ENCODE assay signal across 8 cellular contexts in the genomic region with DNA sequence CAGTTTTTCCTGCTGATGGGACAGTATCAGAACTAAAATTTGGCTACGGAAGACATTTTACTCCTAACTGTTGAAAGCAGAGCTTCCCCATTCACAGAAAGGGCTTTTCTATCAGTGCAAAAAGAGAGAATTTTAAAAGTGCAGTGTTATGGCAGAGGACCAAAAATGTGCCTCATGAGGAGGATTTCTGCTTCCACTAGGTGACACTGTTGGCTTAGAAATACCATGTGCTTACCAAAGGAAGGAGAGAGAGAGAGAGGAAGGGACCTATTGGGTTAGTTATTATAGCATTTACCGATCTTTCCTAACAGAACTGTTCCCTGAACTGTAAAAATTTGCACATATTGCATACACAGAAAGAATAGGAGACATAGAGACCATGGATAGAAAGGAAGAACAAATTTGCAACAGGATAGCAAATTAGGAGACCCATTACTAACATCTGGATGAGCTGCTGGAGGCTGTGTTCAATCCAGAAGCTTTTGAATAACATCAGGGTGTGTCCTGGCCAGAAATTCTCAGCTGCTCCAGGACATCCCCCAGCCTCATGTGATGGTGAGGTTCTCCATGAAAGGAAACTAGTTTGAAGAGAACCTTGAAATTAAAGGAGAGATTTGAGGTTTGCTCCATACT. TPM values are rescaled to one million over a fixed set of nuclear protein-coding genes. Genes with fewer than 3 reads are reported as not detected.
A peak's percentile ranks its signal among the peaks of the same experiment; 100 is the strongest.
DNase-seq lines count a peak whose midpoint lies in the region; ATAC-seq, FAIRE-seq and TF ChIP-seq lines count a peak whose summit lies in the region.
"Not testable (repeated sequence)": the region's sequence is repeated elsewhere in the genome, so short reads cannot be mapped to it uniquely, and the experiment has no call there.

No MANE protein-coding gene starts in this region.

- DNase-seq in AG10803 (ENCODE audit: low read depth), result peak; percentile 82
- DNase-seq in GM04504 (ENCODE audit: low read depth), result peak; percentile 62
- peak; percentile 79 for DNase-seq in Karpas-422
- DNase-seq in NCI-H526 treated with DMSO at 0.1 percent for 48 hours (lab: John Stamatoyannopoulos, UW), result peak; percentile 6
- DNase-seq in bronchial epithelial cell (ENCODE audit: low read depth), result peak; percentile 63
- DNase-seq in foreskin melanocyte, result peak; percentile 3
- DNase-seq in osteoblast (ENCODE audit: insufficient read length, low spot score, missing footprints), result peak; percentile 30

- H2AFZ ChIP-seq in Karpas-422 (ENCODE audit: low read length); osteoblast (ENCODE audit: low read length): not testable (repeated sequence)

- H3K4me2 ChIP-seq in Karpas-422 (ENCODE audit: low read depth, low read length, poor library complexity, severe bottlenecking); osteoblast (ENCODE audit: insufficient read depth, low read length): not testable (repeated sequence)

- FAIRE-seq in bronchial epithelial cell (lab: Jason Lieb, UNC), result not testable (repeated sequence)

- not testable (repeated sequence) for H3K27me3 ChIP-seq in Karpas-422 (ENCODE audit: low read length); bronchial epithelial cell (ENCODE audit: control insufficient read depth, insufficient read depth, low read length); osteoblast (ENCODE audit: insufficient read depth, low read length)

- not testable (repeated sequence) for H3K9me2 ChIP-seq in Karpas-422 (replicated peaks; ENCODE audit: insufficient read depth, low read length)

- H3K4me1 ChIP-seq in Karpas-422 (ENCODE audit: low read length); osteoblast (ENCODE audit: insufficient read depth, low read length): not testable (repeated sequence)

- TF ChIP-seq CTCF in AG10803 (conservative IDR thresholded peaks at IDR 0.05; ENCODE audit: low read length), result peak; percentile 78
- peak; percentile 64 for TF ChIP-seq CTCF in bronchial epithelial cell (IDR thresholded peaks at IDR 0.05; ENCODE audit: insufficient read depth, low read length, severe bottlenecking)
- peak; percentile 68 for TF ChIP-seq CTCF in osteoblast (IDR thresholded peaks at IDR 0.05; ENCODE audit: extremely low read depth, low read depth, low read length)

- H3K36me3 ChIP-seq in Karpas-422 (ENCODE audit: insufficient read depth, low read length); bronchial epithelial cell (ENCODE audit: control insufficient read depth, insufficient read depth, low read length); osteoblast (ENCODE audit: insufficient read depth, low read length): not testable (repeated sequence)

- H3K4me3 ChIP-seq in AG10803 (ENCODE audit: low read length); Karpas-422 (ENCODE audit: low read length); bronchial epithelial cell (ENCODE audit: low read depth, low read length); osteoblast (ENCODE audit: insufficient read depth, low read length): not testable (repeated sequence)

- H4K20me1 ChIP-seq in Karpas-422 (ENCODE audit: insufficient read depth, low read depth, low read length); osteoblast (ENCODE audit: insufficient read depth, low read length): not testable (repeated sequence)

- H3K9ac ChIP-seq in Karpas-422 (ENCODE audit: low read length), result not testable (repeated sequence)

- not testable (repeated sequence) for H3K9me3 ChIP-seq in Karpas-422 (ENCODE audit: low read length); osteoblast (ENCODE audit: low read depth, low read length)

- H3K79me2 ChIP-seq in Karpas-422 (ENCODE audit: low read length); osteoblast (ENCODE audit: insufficient read depth, low read length): not testable (repeated sequence)

- not testable (repeated sequence) for H3K27ac ChIP-seq in Karpas-422 (ENCODE audit: low read length); osteoblast (ENCODE audit: low read depth, low read length)

- peak; percentile 79 for ATAC-seq in SK-N-SH treated with all-trans-retinoic acid at 6 μM for 48 hours

RNA-seq across cellular contexts. Expression of a gene that starts 21.8 kb away (rescaled TPM):
- not detected in 2 replicates for total RNA-seq in Karpas-422 (2014; rRNA removed; shearing (Covaris generic); ENCODE audit: low replicate concordance)
- total RNA-seq in bronchial epithelial cell (not detected in 2 replicates), osteoblast (0.29 TPM in 1 of 2 replicates, not detected in the other)

Comparison
In these comparisons a context has a peak if more than half of its experiments do, and no peak if none do; other contexts are left out.
1. DNase-seq: peak in every context shown above with its lines; median percentile 82 in AG10803; 79 in Karpas-422; 63 in bronchial epithelial cell; 62 in GM04504; 30 in osteoblast; 6 in NCI-H526 treated with DMSO at 0.1 percent for 48 hours; 3 in foreskin melanocyte.